ENCODE assay signal across 10 cellular contexts in genomic region chr5:77937015-77937908, GRCh38.
DNase-seq lines count a peak whose midpoint lies in the region; ATAC-seq and TF ChIP-seq lines count a peak whose summit lies in the region.
"Had no signal": no experiment of that assay in that cellular context is flagged by ENCODE, and none has a peak within 500 bp of the region (broad histone marks: within the 10 kb centered on the region; RNA-seq: fewer than 3 reads in every experiment).

No MANE protein-coding gene starts in this region.

- no peak overlapping the region for H2AK5ac ChIP-seq in trophoblast cell (ENCODE audit: low read length)

- no peaks in the 10 kb centered on the region for H3K27me3 ChIP-seq in trophoblast cell (ENCODE audit: insufficient read depth, low read length)
- H3K27me3 ChIP-seq in body of pancreas: no peaks in the 10 kb centered on the region

- H3K27me3 Mint-ChIP-seq in activated B cell treated with CpG ODN at 0.5 μM for 24 hours: peaks cover 10% of the 10 kb centered on the region

- DNase-seq in activated B cell treated with CpG ODN at 0.5 μM for 24 hours: peak; percentile 15
- DNase-seq in trophoblast cell: no peak
- DNase-seq in DMS79 treated with DMSO at 0.1 percent for 48 hours (lab: John Stamatoyannopoulos, UW): no peak
- DNase-seq in activated naive CD4-positive, alpha-beta T cell treated with anti-CD3 and anti-CD28 coated beads, Interleukin-2, amount 50 U/mL, for 72 hours (ENCODE audit: low spot score in 2 of 2): no peak
- no peak for DNase-seq in body of pancreas
- DNase-seq: amygdala, foreskin keratinocyte had no signal

- TF ChIP-seq CTCF in activated B cell treated with CpG ODN at 0.5 μM for 24 hours (IDR thresholded peaks at IDR 0.05) (no peak), body of pancreas (IDR thresholded peaks at IDR 0.05) (no peak)

- TF ChIP-seq POLR2A in body of pancreas (IDR thresholded peaks at IDR 0.05): no peak

- no peak overlapping the region for H3K23ac ChIP-seq in trophoblast cell (ENCODE audit: low read length)

- H3K4ac ChIP-seq in trophoblast cell (ENCODE audit: low read depth, low read length): no peak overlapping the region

- no peak overlapping the region for H2AFZ ChIP-seq in trophoblast cell (ENCODE audit: insufficient read depth, low read length, poor library complexity)

- H2BK120ac ChIP-seq in trophoblast cell (ENCODE audit: insufficient read depth, low read length, poor library complexity): no peak overlapping the region

- no peak overlapping the region for H4K91ac ChIP-seq in trophoblast cell (ENCODE audit: low read depth, low read length)

- no peaks in the 10 kb centered on the region for H3K79me2 ChIP-seq in trophoblast cell (ENCODE audit: control insufficient read depth, insufficient read depth, low read length, poor library complexity)

- no peaks in the 10 kb centered on the region for H3K36me3 Mint-ChIP-seq in activated B cell treated with CpG ODN at 0.5 μM for 24 hours (ENCODE audit: low read depth)
- H3K36me3 Mint-ChIP-seq in activated naive CD4-positive, alpha-beta T cell treated with anti-CD3 and anti-CD28 coated beads, Interleukin-2, amount 50 U/mL, for 72 hours: peaks cover 0 to 6% of the 10 kb centered on the region in 2 donors

- H3K9me3 ChIP-seq in trophoblast cell (ENCODE audit: insufficient read depth, low read depth, low read length) (peaks cover 3% of the 10 kb centered on the region), body of pancreas (no peaks in the 10 kb centered on the region)

- ATAC-seq in GM18519 (IDR thresholded peaks at IDR 0.05; ENCODE audit: low FRiP score, unreplicated experiment) (peak; percentile 84), GM21529 (IDR thresholded peaks at IDR 0.05; ENCODE audit: unreplicated experiment) (peak; percentile 80), HG03439 (IDR thresholded peaks at IDR 0.05; ENCODE audit: unreplicated experiment) (peak; percentile 68), activated B cell treated with CpG ODN at 0.5 μM for 24 hours (ENCODE audit: low read depth) (peak; percentile 67), body of pancreas (no peak)
- no peak for ATAC-seq in activated naive CD4-positive, alpha-beta T cell treated with anti-CD3 and anti-CD28 coated beads, Interleukin-2, amount 50 U/mL, for 72 hours
- ATAC-seq: foreskin keratinocyte had no signal

- no peak overlapping the region for H2BK5ac ChIP-seq in trophoblast cell (ENCODE audit: low read depth, low read length, poor library complexity)

- POLR2A ChIA-PET in activated B cell treated with CpG ODN at 0.5 μM for 24 hours (lab: Charles Lee): no interaction called here

- H2BK12ac ChIP-seq in trophoblast cell (ENCODE audit: low read length): no peak overlapping the region

- no peak overlapping the region for H4K12ac ChIP-seq in trophoblast cell (ENCODE audit: low read depth, low read length)

- intact Hi-C loops in activated B cell treated with CpG ODN at 0.5 μM for 24 hours (cut with micrococcal nuclease): loop anchor here (2.0 to 5.0 kb wide), 3 partner anchors 84 to 175 kb away; partner anchors contain the start of gene TBCA
- intact Hi-C loops in body of pancreas (cut with DNase I): no loop called here

- peak overlapping the region; percentile 65 for H3K4me3 Mint-ChIP-seq in activated B cell treated with CpG ODN at 0.5 μM for 24 hours

- H4K8ac ChIP-seq in trophoblast cell (ENCODE audit: low read depth, low read length): no peak overlapping the region

- no peak overlapping the region for H3K4me3 ChIP-seq in trophoblast cell (ENCODE audit: low read depth, low read length)
- no peak overlapping the region for H3K4me3 ChIP-seq in body of pancreas

- no peak overlapping the region for H3K4me2 ChIP-seq in trophoblast cell (ENCODE audit: low read length)

- no peak overlapping the region for H3K14ac ChIP-seq in trophoblast cell (ENCODE audit: low read length)

- CTCF ChIA-PET in activated B cell treated with CpG ODN at 0.5 μM for 24 hours (lab: Charles Lee): no interaction called here

- no peaks in the 10 kb centered on the region for H3K9me3 Mint-ChIP-seq in activated B cell treated with CpG ODN at 0.5 μM for 24 hours
- H3K9me3 Mint-ChIP-seq in activated naive CD4-positive, alpha-beta T cell treated with anti-CD3 and anti-CD28 coated beads, Interleukin-2, amount 50 U/mL, for 72 hours: peaks cover 0 to 5% of the 10 kb centered on the region in 2 donors

- H3K79me1 ChIP-seq in trophoblast cell (ENCODE audit: low read length): no peaks in the 10 kb centered on the region

- no peak overlapping the region for H3K9ac ChIP-seq in trophoblast cell (ENCODE audit: low read length)

- peaks cover 28% of the 10 kb centered on the region for H3K4me1 Mint-ChIP-seq in activated B cell treated with CpG ODN at 0.5 μM for 24 hours

- H3K36me3 ChIP-seq in trophoblast cell (ENCODE audit: control insufficient read depth in 1 of 2, insufficient read depth in 2 of 2, low read length in 2 of 2) (no peaks in the 10 kb centered on the region), body of pancreas (replicated peaks in 1 of 2; ENCODE audit: insufficient read depth in 1 of 2, low read depth in 2 of 2) (no peaks in the 10 kb centered on the region)

- WGBS in trophoblast cell (ENCODE audit: extremely low coverage, insufficient coverage, insufficient read length): no CpG with 5 or more reads among the region's 6 CpGs
- WGBS in body of pancreas, 2 donors: 55 to 71% methylated on average over 6 of the region's 6 CpGs

- H3K27ac ChIP-seq in trophoblast cell (ENCODE audit: low read depth, low read length) (no peak overlapping the region), body of pancreas (no peak overlapping the region)
- H3K27ac ChIP-seq: foreskin keratinocyte had no signal

- H3K27ac Mint-ChIP-seq in activated B cell treated with CpG ODN at 0.5 μM for 24 hours: peak overlapping the region; percentile 60
- no peak overlapping the region for H3K27ac Mint-ChIP-seq in activated naive CD4-positive, alpha-beta T cell treated with anti-CD3 and anti-CD28 coated beads, Interleukin-2, amount 50 U/mL, for 72 hours

- H3K4me1 ChIP-seq in trophoblast cell (ENCODE audit: control insufficient read depth in 1 of 2, insufficient read depth in 2 of 2, low read length in 2 of 2) (peaks cover 0 to 5% of the 10 kb centered on the region in 2 experiments), body of pancreas (no peaks in the 10 kb centered on the region)
- H3K4me1 ChIP-seq: foreskin keratinocyte had no signal

- no peak overlapping the region for H3K18ac ChIP-seq in trophoblast cell (ENCODE audit: low read length)

Comparison
In these comparisons a context has a peak if more than half of its experiments do, and no peak if none do; other contexts are left out.
1. ATAC-seq: peak in GM18519 (single experiment), GM21529 (single experiment), HG03439 (single experiment) and activated B cell treated with CpG ODN at 0.5 μM for 24 hours (single experiment); none in activated naive CD4-positive, alpha-beta T cell treated with anti-CD3 and anti-CD28 coated beads, Interleukin-2, amount 50 U/mL, for 72 hours (0 of 2) and body of pancreas (single experiment).